1 cellular context compared by ENCODE assay signal in the genomic region with DNA sequence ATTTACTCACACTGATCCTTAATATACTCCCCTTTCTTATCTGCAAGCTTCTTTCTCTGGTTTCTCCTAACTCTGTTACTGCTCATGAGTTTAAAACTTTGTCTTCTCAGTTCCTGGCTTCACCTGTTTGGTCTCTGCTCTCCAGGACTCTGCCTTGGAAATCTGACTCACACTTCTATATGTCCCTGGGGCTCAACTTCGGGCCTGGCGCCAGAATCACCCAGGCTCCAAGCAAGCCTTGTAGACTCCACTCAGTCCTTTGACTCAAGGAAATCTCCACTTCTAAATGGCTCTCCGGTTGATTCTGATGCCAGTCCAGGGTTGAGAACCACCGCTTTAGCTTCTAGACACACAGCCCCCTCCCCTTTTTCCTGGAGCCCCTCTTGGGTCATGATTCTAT.
TF ChIP-seq lines count a peak whose summit lies in the region.

No MANE protein-coding gene starts in this region.

TF ChIP-seq in H1, 55 proteins besides CTCF, POLR2A, EP300 and RAD21 (continued from another document):
- TF ChIP-seq SP2 (IDR thresholded peaks at IDR 0.05; ENCODE audit: low read length) (no peak), RBBP5 (IDR thresholded peaks at IDR 0.05; ENCODE audit: borderline replicate concordance, low read depth, low read length) (no peak), SP4 (IDR thresholded peaks at IDR 0.05; ENCODE audit: low read length) (no peak), SIN3A (conservative IDR thresholded peaks at IDR 0.05 in 1 of 2, IDR thresholded peaks at IDR 0.05 in 1 of 2; ENCODE audit: low read depth in 1 of 2, low read length in 2 of 2) (no peak), ASH2L (IDR thresholded peaks at IDR 0.05; ENCODE audit: low read length) (no peak), BACH1 (IDR thresholded peaks at IDR 0.05; ENCODE audit: low read length) (no peak), BCL11A (IDR thresholded peaks at IDR 0.05; ENCODE audit: low read depth in 2 of 2, low read length in 2 of 2) (no peak), JUND (IDR thresholded peaks at IDR 0.05; ENCODE audit: low read length) (no peak), POLR2AphosphoS5 (IDR thresholded peaks at IDR 0.05; ENCODE audit: low read depth, low read length) (no peak), SIRT6 (IDR thresholded peaks at IDR 0.05; ENCODE audit: low read length) (no peak), HDAC6 (IDR thresholded peaks at IDR 0.05; ENCODE audit: low read depth, low read length) (no peak), SUZ12 (IDR thresholded peaks at IDR 0.05; ENCODE audit: low read length) (no peak), RFX5 (IDR thresholded peaks at IDR 0.05; ENCODE audit: borderline replicate concordance, low read depth, low read length) (no peak), RNF2 (IDR thresholded peaks at IDR 0.05; ENCODE audit: borderline replicate concordance, low read depth, low read length, missing control alignments, poor library complexity, severe bottlenecking) (no peak), SP1 (IDR thresholded peaks at IDR 0.05; ENCODE audit: low read depth, low read length) (no peak), MAFK (IDR thresholded peaks at IDR 0.05; ENCODE audit: low read depth, low read length) (no peak), EGR1 (IDR thresholded peaks at IDR 0.05; ENCODE audit: borderline replicate concordance, low read depth, low read length) (no peak)
- TF ChIP-seq, protein P1, sequence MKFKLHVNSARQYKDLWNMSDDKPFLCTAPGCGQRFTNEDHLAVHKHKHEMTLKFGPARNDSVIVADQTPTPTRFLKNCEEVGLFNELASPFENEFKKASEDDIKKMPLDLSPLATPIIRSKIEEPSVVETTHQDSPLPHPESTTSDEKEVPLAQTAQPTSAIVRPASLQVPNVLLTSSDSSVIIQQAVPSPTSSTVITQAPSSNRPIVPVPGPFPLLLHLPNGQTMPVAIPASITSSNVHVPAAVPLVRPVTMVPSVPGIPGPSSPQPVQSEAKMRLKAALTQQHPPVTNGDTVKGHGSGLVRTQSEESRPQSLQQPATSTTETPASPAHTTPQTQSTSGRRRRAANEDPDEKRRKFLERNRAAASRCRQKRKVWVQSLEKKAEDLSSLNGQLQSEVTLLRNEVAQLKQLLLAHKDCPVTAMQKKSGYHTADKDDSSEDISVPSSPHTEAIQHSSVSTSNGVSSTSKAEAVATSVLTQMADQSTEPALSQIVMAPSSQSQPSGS (IDR thresholded peaks at IDR 0.05; ENCODE audit: low read length) = no peak
- TF ChIP-seq, protein P2, sequence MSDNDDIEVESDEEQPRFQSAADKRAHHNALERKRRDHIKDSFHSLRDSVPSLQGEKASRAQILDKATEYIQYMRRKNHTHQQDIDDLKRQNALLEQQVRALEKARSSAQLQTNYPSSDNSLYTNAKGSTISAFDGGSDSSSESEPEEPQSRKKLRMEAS (IDR thresholded peaks at IDR 0.05) = no peak
